31 cellular contexts compared by ENCODE assay signal in the genomic region with DNA sequence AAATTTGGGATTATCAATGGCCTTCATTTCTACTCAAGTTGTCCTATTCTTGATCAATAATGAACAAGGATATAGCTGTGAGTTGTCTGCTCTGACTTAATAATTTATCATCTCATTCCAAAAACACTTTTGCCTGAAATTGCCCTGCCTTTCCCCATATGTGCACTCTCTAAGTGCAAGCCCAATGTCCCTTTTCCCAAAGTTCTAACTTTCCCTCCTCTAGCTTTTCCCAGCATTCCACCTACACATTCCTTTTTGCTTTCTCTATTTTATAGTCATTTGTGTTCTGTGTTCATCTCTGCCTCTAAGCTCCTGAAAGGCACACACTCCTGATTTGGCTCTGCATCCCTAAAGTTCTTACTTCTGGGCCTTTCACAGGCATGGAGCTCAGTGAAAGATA. TPM values are rescaled to one million over a fixed set of nuclear protein-coding genes. Genes with fewer than 3 reads are reported as not detected.
DNase-seq lines count a peak whose midpoint lies in the region; TF ChIP-seq lines count a peak whose summit lies in the region.
"Had no signal": no experiment of that assay in that cellular context is flagged by ENCODE, and none has a peak within 500 bp of the region (broad histone marks: within the 10 kb centered on the region; RNA-seq: fewer than 3 reads in every experiment).

No MANE protein-coding gene starts in this region.

- no peaks in the 10 kb centered on the region for H3K9me3 ChIP-seq in HEK293 (ENCODE audit: control insufficient read depth, insufficient read depth, low read depth, low read length)
- H3K9me3 ChIP-seq: A549; BE2C; BLaER1; BLaER1 treated with 17β-estradiol and CSF1 and Interleukin-3, amounts not matched to agents 10 nM and 100 nM; Caco-2 had no signal

- CTCF ChIA-PET in HEK293 (lab: Yijun Ruan, JAX) = interaction anchor here (0.6 to 1.2 kb wide), 6 partner anchors 9 to 368 kb away, joined by 3 to 4 read pairs (median 3); no protein-coding TSS in a partner anchor
- CTCF ChIA-PET in activated CD4-positive, alpha-beta memory T cell treated with anti-CD3 and anti-CD28 coated beads for 36 hours (lab: Charles Lee) = interaction anchor here (0.6 to 1.5 kb wide), 2 partner anchors 26 to 196 kb away, joined by 3 to 7 read pairs; no protein-coding TSS in a partner anchor

- H3K4me3 ChIP-seq in HEK293 (ENCODE audit: low read depth, low read length) = no peak overlapping the region
- H3K4me3 ChIP-seq: A549; BLaER1; BLaER1 treated with 17β-estradiol and CSF1 and Interleukin-3, amounts not matched to agents 10 nM and 100 nM had no signal

- no peaks in the 10 kb centered on the region for H3K36me3 Mint-ChIP-seq in activated CD4-positive, alpha-beta memory T cell treated with anti-CD3 and anti-CD28 coated beads for 36 hours
- H3K36me3 Mint-ChIP-seq: CD14-positive monocyte; CD4-positive, alpha-beta memory T cell; CD4-positive, CD25-positive, alpha-beta regulatory T cell; CD8-positive, alpha-beta T cell had no signal

- no peaks in the 10 kb centered on the region for H3K9me3 Mint-ChIP-seq in activated CD4-positive, alpha-beta memory T cell treated with anti-CD3 and anti-CD28 coated beads for 36 hours
- H3K9me3 Mint-ChIP-seq: CD14-positive monocyte; CD4-positive, alpha-beta T cell; CD8-positive, alpha-beta memory T cell; CD8-positive, alpha-beta T cell had no signal

- POLR2A ChIA-PET in HEK293 (lab: Yijun Ruan, JAX) = no interaction called here
- POLR2A ChIA-PET in activated CD4-positive, alpha-beta memory T cell treated with anti-CD3 and anti-CD28 coated beads for 36 hours (lab: Charles Lee) = interaction anchor here (1.2 kb wide), 1 partner anchor 35 kb away, joined by 3 read pairs; the partner anchor contains the start of gene SUSD4

- no peaks in the 10 kb centered on the region for H3K27me3 Mint-ChIP-seq in activated CD4-positive, alpha-beta memory T cell treated with anti-CD3 and anti-CD28 coated beads for 36 hours
- H3K27me3 Mint-ChIP-seq: CD4-positive, alpha-beta T cell had no signal

- TF ChIP-seq CTCF in HEK293 (tag by site-specific recombination; IDR thresholded peaks at IDR 0.05) = no peak

- H3K4me1 Mint-ChIP-seq in activated CD4-positive, alpha-beta memory T cell treated with anti-CD3 and anti-CD28 coated beads for 36 hours (ENCODE audit: low read depth) = peaks cover 3% of the 10 kb centered on the region
- H3K4me1 Mint-ChIP-seq: B cell had no signal

- H3K27ac ChIP-seq in HEK293 (ENCODE audit: extremely low read depth, low read depth, low read length) = no peak overlapping the region
- H3K27ac ChIP-seq: 22Rv1; A549; BLaER1; BLaER1 treated with 17β-estradiol and CSF1 and Interleukin-3, amounts not matched to agents 10 nM and 100 nM; C4-2B had no signal

- no peak for DNase-seq in activated CD4-positive, alpha-beta memory T cell treated with anti-CD3 and anti-CD28 coated beads for 36 hours
- DNase-seq: 8988T; ACHN; AML-193; BE2C; C1 segment of cervical spinal cord; Caco-2; Calu3; CD4-positive, alpha-beta memory T cell; CD4-positive, alpha-beta T cell; CD4-positive, CD25-positive, alpha-beta regulatory T cell; CD8-positive, alpha-beta memory T cell; CD8-positive, alpha-beta T cell; COR-L47; DMS 273 treated with DMSO at 0.1 percent for 48 hours; DMS153; DMS53; DMS79; DMS79 treated with DMSO at 0.1 percent for 48 hours; DND-41; EL had no signal

- H3K4me3 Mint-ChIP-seq in activated CD4-positive, alpha-beta memory T cell treated with anti-CD3 and anti-CD28 coated beads for 36 hours = no peak overlapping the region
- H3K4me3 Mint-ChIP-seq: B cell; CD14-positive monocyte; CD4-positive, alpha-beta memory T cell; CD4-positive, alpha-beta T cell; CD4-positive, CD25-positive, alpha-beta regulatory T cell; CD8-positive, alpha-beta memory T cell; CD8-positive, alpha-beta T cell had no signal

- intact Hi-C loops in activated CD4-positive, alpha-beta memory T cell treated with anti-CD3 and anti-CD28 coated beads for 36 hours (cut with micrococcal nuclease) = no loop called here

- no peaks in the 10 kb centered on the region for H3K36me3 ChIP-seq in HEK293 (ENCODE audit: control insufficient read depth in 2 of 2, insufficient read depth in 1 of 2, low read length in 2 of 2)
- H3K36me3 ChIP-seq: BE2C; BLaER1; BLaER1 treated with 17β-estradiol and CSF1 and Interleukin-3, amounts not matched to agents 10 nM and 100 nM had no signal

- no peak overlapping the region for H3K27ac Mint-ChIP-seq in activated CD4-positive, alpha-beta memory T cell treated with anti-CD3 and anti-CD28 coated beads for 36 hours
- H3K27ac Mint-ChIP-seq: B cell; CD14-positive monocyte; CD4-positive, alpha-beta T cell; CD4-positive, CD25-positive, alpha-beta regulatory T cell; CD8-positive, alpha-beta T cell had no signal

- no peaks in the 10 kb centered on the region for H3K4me1 ChIP-seq in HEK293 (ENCODE audit: control insufficient read depth, insufficient read depth, low read length)
- H3K4me1 ChIP-seq: A549, BE2C, Caco-2 had no signal

TF ChIP-seq in HEK293, 187 proteins besides CTCF, POLR2A, EP300 and RAD21:
- TF ChIP-seq ZBTB17 (tag by site-specific recombination; IDR thresholded peaks at IDR 0.05) = no peak
- TF ChIP-seq ZNF580 (tag by site-specific recombination; IDR thresholded peaks at IDR 0.05) = no peak
- peak; percentile 93 for TF ChIP-seq PRDM1 (tag by site-specific recombination; IDR thresholded peaks at IDR 0.05)

RNA-seq across cellular contexts. Expression of gene SUSD4, which starts 34.7 kb away (rescaled TPM):
- under 1 TPM; 0.82 to 0.83 TPM for total RNA-seq in activated CD4-positive, alpha-beta memory T cell treated with anti-CD3 and anti-CD28 coated beads for 36 hours
- total RNA-seq: A172, A673, B cell had no signal
